15 cellular contexts compared by ENCODE assay signal in the genomic region with DNA sequence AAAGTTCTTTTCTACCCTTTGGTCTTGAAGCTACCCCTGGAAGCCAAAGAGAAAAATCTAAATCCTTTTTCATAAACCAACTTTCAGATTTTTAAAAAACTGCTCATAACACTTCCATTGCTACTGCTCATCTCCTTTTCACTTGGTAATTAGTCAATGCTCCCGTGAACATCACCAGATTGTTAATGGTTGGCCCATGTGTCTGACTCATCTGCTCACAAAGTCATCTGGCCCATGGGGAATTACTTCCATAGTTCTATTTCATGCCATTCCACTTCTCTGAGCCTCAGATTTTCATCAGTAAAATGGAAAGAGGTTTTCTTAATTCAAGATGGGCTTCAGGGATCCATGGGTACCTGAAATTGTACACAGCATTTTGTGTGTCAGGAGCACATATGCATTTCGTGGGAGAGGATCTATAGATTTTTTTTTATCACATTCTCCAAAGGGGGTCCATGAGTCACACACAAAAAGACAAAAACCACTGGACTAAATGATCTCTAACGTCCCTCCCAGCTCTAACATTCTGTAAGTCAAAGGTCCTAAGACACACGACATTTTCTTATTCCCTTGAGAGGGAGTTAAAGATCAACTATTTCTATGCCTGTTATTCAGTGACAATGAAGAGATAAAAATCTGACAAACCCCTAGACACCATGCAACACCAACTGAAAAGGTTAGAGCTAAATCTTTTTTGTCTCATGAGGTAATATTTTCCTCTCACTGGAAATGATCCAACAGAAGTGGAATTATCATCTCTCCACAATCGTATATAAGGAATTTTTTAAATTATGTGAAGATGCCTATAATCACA.
DNase-seq lines count a peak whose midpoint lies in the region; ATAC-seq and TF ChIP-seq lines count a peak whose summit lies in the region.
"Had no signal": no experiment of that assay in that cellular context is flagged by ENCODE, and none has a peak within 500 bp of the region (broad histone marks: within the 10 kb centered on the region; RNA-seq: fewer than 3 reads in every experiment).

No MANE protein-coding gene starts in this region.

- ATAC-seq in GM19455 (IDR thresholded peaks at IDR 0.05; ENCODE audit: unreplicated experiment) (no peak), GM18861 (IDR thresholded peaks at IDR 0.05; ENCODE audit: unreplicated experiment) (no peak), heart right ventricle (no peak)
- ATAC-seq: GM12878 had no signal

- peaks cover 10% of the 10 kb centered on the region for H3K4me1 ChIP-seq in adipocyte (ENCODE audit: control insufficient read depth, insufficient read depth, low read length)
- H3K4me1 ChIP-seq in heart right ventricle = no peaks in the 10 kb centered on the region
- H3K4me1 ChIP-seq: SJSA1 had no signal

- H3K27me3 ChIP-seq in adipocyte (replicated peaks; ENCODE audit: control insufficient read depth, insufficient read depth, low read length) (no peaks in the 10 kb centered on the region), heart right ventricle (no peaks in the 10 kb centered on the region)
- H3K27me3 ChIP-seq: cardiac muscle cell, SJSA1 had no signal

- H3K9me3 ChIP-seq in adipocyte (ENCODE audit: control insufficient read depth, low read length) (no peaks in the 10 kb centered on the region), heart right ventricle (no peaks in the 10 kb centered on the region)
- H3K9me3 ChIP-seq: SJSA1 had no signal

- intact Hi-C loops in heart right ventricle (cut with DNase I) = no loop called here

- H3K9ac ChIP-seq in adipocyte (ENCODE audit: low read length) = no peak overlapping the region

- H3K27ac ChIP-seq in heart right ventricle = no peak overlapping the region
- H3K27ac ChIP-seq: cardiac muscle cell, SJSA1 had no signal

- H3K36me3 ChIP-seq in adipocyte (ENCODE audit: control insufficient read depth, insufficient read depth, low read length, severe bottlenecking) (peaks cover 7% of the 10 kb centered on the region), heart right ventricle (peaks cover 0 to 80% (median 7%) of the 10 kb centered on the region in 9 donors)

- no peak for TF ChIP-seq CTCF in heart right ventricle (IDR thresholded peaks at IDR 0.05)

- H3K4me3 ChIP-seq in adipocyte (ENCODE audit: low read length) (no peak overlapping the region), heart right ventricle (no peak overlapping the region)
- H3K4me3 ChIP-seq: cardiac muscle cell, GM12878, SJSA1 had no signal

- DNase-seq in A172 (ENCODE audit: low spot score) = peak; percentile 71
- peak; percentile 56 for DNase-seq in GM04504 (ENCODE audit: low read depth)
- peak; percentile 3 for DNase-seq in adipocyte (ENCODE audit: low read depth)
- peak; percentile 72 for DNase-seq in foreskin melanocyte
- DNase-seq in heart right ventricle = no peak
- no peak for DNase-seq in NCI-H1436 (lab: John Stamatoyannopoulos, UW)
- DNase-seq: activated effector memory CD4-positive, alpha-beta T cell treated with anti-CD3 and anti-CD28 coated beads, Interleukin-2, amount 50 U/mL, for 16 hours; AML-193; DMS153; NCI-H146 had no signal

- 67 to 70% methylated on average over 5 of the region's 5 CpGs for WGBS in heart right ventricle, 2 donors

Comparison
In these comparisons a context has a peak if more than half of its experiments do, and no peak if none do; other contexts are left out.
1. DNase-seq: peak in A172 (single experiment), GM04504 (single experiment), adipocyte (single experiment) and foreskin melanocyte (single experiment); none in heart right ventricle (0 of 2) and NCI-H1436 (single experiment).